8 cellular contexts compared by ENCODE assay signal in the genomic region with DNA sequence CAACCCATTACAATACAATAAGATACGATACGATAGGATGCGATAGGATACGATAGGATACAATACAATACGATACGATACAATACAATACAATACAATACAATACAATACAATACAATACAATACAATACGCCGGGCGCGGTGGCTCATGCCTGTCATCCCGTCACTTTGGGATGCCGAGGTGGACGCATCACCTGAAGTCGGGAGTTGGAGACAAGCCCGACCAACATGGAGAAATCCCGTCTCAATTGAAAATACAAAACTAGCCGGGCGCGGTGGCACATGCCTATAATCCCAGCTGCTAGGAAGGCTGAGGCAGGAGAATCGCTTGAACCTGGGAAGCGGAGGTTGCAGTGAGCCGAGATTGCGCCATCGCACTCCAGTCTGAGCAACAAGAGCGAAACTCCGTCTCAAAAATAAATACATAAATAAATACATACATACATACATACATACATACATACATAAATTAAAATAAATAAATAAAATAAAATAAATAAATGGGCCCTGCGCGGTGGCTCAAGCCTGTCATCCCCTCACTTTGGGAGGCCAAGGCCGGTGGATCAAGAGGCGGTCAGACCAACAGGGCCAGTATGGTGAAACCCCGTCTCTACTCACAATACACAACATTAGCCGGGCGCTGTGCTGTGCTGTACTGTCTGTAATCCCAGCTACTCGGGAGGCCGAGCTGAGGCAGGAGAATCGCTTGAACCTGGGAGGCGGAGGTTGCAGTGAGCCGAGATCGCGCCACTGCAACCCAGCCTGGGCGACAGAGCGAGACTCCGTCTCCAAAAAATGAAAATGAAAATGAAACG.
DNase-seq lines count a peak whose midpoint lies in the region; ATAC-seq and TF ChIP-seq lines count a peak whose summit lies in the region.
"Not testable (repeated sequence)": the region's sequence is repeated elsewhere in the genome, so short reads cannot be mapped to it uniquely, and the experiment has no call there.

No MANE protein-coding gene starts in this region.

- TF ChIP-seq POLR2A in gastrocnemius medialis (IDR thresholded peaks at IDR 0.05), result not testable (repeated sequence)

- DNase-seq in heart right ventricle, gastrocnemius medialis: not testable (repeated sequence)

- WGBS in heart right ventricle, 2 donors, result no CpG with 5 or more reads among the region's 44 CpGs

- not testable (repeated sequence) for H3K4me3 ChIP-seq in heart right ventricle, gastrocnemius medialis

- in situ Hi-C loops in gastrocnemius medialis (cut with MboI; ENCODE audit: low sequenced_read_pairs in 4 of 4), result not testable (repeated sequence)

- intact Hi-C loops in heart right ventricle (cut with DNase I); gastrocnemius medialis (cut with DNase I; ENCODE audit: low total_unique reads): not testable (repeated sequence)

- not testable (repeated sequence) for TF ChIP-seq CTCF in heart right ventricle (IDR thresholded peaks at IDR 0.05); gastrocnemius medialis (IDR thresholded peaks at IDR 0.05 in 4 of 5, conservative IDR thresholded peaks at IDR 0.05 in 1 of 5)

- not testable (repeated sequence) for H3K27ac ChIP-seq in heart right ventricle, gastrocnemius medialis

- not testable (repeated sequence) for H3K9me3 ChIP-seq in heart right ventricle, gastrocnemius medialis

- ATAC-seq in GM18502 (IDR thresholded peaks at IDR 0.05; ENCODE audit: poor library complexity, unreplicated experiment) (peak; percentile 73), GM19372 (IDR thresholded peaks at IDR 0.05; ENCODE audit: low read depth, unreplicated experiment) (peak; percentile 52), GM21723 (IDR thresholded peaks at IDR 0.05; ENCODE audit: unreplicated experiment) (peak; percentile 80), HG02970 (IDR thresholded peaks at IDR 0.05; ENCODE audit: low FRiP score, unreplicated experiment) (peak; percentile 77), HG03432 (IDR thresholded peaks at IDR 0.05; ENCODE audit: unreplicated experiment) (peak; percentile 78), heart right ventricle (peak; percentile 78 to 92 (median 84)), gastrocnemius medialis (peak; percentile 60 to 77)
- ATAC-seq in activated CD4-positive, CD25-positive, alpha-beta regulatory T cell treated with anti-CD3 and anti-CD28 coated beads, Interleukin-2, amount 50 U/mL, for 24 hours, result peak; percentile 77 to 81

- H3K27me3 ChIP-seq in heart right ventricle, gastrocnemius medialis: not testable (repeated sequence)

- not testable (repeated sequence) for H3K36me3 ChIP-seq in heart right ventricle, gastrocnemius medialis

- not testable (repeated sequence) for H3K4me1 ChIP-seq in heart right ventricle, gastrocnemius medialis
